ENCODE assay signal across 10 cellular contexts in the genomic region with DNA sequence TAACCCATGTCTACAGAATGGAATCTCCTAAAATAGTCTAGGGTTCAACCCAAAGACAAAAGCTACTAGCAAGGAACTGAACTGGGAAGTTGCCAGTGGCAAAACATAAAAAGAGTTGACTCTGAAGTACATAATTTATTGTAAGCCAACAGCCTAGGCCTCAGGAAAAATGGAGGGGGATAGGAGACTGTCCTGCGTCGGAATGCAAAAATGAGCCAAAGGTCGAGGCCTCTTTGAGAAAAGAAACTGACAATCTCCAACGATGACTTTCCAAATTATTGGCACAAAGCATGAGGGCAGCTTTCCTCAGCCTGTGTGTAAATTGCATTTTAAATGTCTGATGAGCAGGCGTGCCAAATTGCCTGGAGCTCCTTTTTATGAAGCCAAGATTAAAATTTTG. TPM values are rescaled to one million over a fixed set of nuclear protein-coding genes. Genes with fewer than 3 reads are reported as not detected.
DNase-seq lines count a peak whose midpoint lies in the region; ATAC-seq, FAIRE-seq and TF ChIP-seq lines count a peak whose summit lies in the region.
"Had no signal": no experiment of that assay in that cellular context is flagged by ENCODE, and none has a peak within 500 bp of the region (broad histone marks: within the 10 kb centered on the region; RNA-seq: fewer than 3 reads in every experiment).

No MANE protein-coding gene starts in this region.

- H3K36me3 ChIP-seq in GM23248 (ENCODE audit: low read depth): peaks cover under 1% of the 10 kb centered on the region; the same call in 1 of the 2 replicates
- H3K36me3 ChIP-seq in SK-N-MC (ENCODE audit: insufficient read depth, low read length): no peaks in the 10 kb centered on the region
- H3K36me3 ChIP-seq in skeletal muscle tissue (ENCODE audit: control insufficient read depth in 3 of 3, insufficient read depth in 3 of 3, low read length in 3 of 3): no peaks in the 10 kb centered on the region
- no peaks in the 10 kb centered on the region for H3K36me3 ChIP-seq in HepG2 (replicated peaks in 1 of 2; ENCODE audit: control insufficient read depth in 1 of 2, insufficient read depth in 2 of 2, low read length in 2 of 2)

- H3K9ac ChIP-seq in GM23248 (peak overlapping the region; percentile 97), SK-N-MC (ENCODE audit: insufficient read length) (no peak overlapping the region), skeletal muscle tissue (ENCODE audit: low read depth in 1 of 3, low read length in 3 of 3) (no peak overlapping the region), HepG2 (ENCODE audit: insufficient read depth, low read depth, low read length) (no peak overlapping the region)
- H3K9ac ChIP-seq: SK-N-SH had no signal

- ATAC-seq in foreskin keratinocyte: no peak
- no peak for ATAC-seq in HepG2
- ATAC-seq in HG02938 (IDR thresholded peaks at IDR 0.05; ENCODE audit: unreplicated experiment): no peak
- ATAC-seq in HG02852 (IDR thresholded peaks at IDR 0.05; ENCODE audit: unreplicated experiment): no peak

- H3K4me3 ChIP-seq in GM23248 (peak overlapping the region; percentile 98), SK-N-MC (peak overlapping the region; percentile 73), skeletal muscle tissue (ENCODE audit: low read length in 3 of 3) (peak overlapping the region in 2 of 3 donors; percentile 2 to 74), HepG2 (replicated peaks in 1 of 3; ENCODE audit: insufficient read depth in 1 of 3, low read depth in 2 of 3, low read length in 3 of 3) (no peak overlapping the region)

- no peak for FAIRE-seq in HepG2 (lab: Jason Lieb, UNC)

- H3K4me1 ChIP-seq in GM23248 (ENCODE audit: insufficient read depth) (peaks cover 53% of the 10 kb centered on the region), foreskin keratinocyte (peaks cover 8% of the 10 kb centered on the region), skeletal muscle tissue (ENCODE audit: control insufficient read depth in 3 of 3, insufficient read depth in 3 of 3, low read length in 3 of 3) (peaks cover 25 to 43% (median 34%) of the 10 kb centered on the region in 3 donors), HepG2 (ENCODE audit: insufficient read depth, low read length) (no peaks in the 10 kb centered on the region)

- TF ChIP-seq CTCF in foreskin keratinocyte (conservative IDR thresholded peaks at IDR 0.05) (no peak), HepG2 (CRISPR knock-in tag; IDR thresholded peaks at IDR 0.05) (no peak)

- H3K9me2 ChIP-seq in GM23248 (ENCODE audit: insufficient read depth): no peaks in the 10 kb centered on the region
- H3K9me2 ChIP-seq: SK-N-SH had no signal

- H4K20me1 ChIP-seq in GM23248 (ENCODE audit: insufficient read depth) (no peaks in the 10 kb centered on the region), HepG2 (ENCODE audit: insufficient read depth, low read length) (no peaks in the 10 kb centered on the region)

- WGBS in GM23248 (ENCODE audit: low coverage in 1 of 2, low lambda C conversion rate in 2 of 2, missing lambda C conversion rate in 2 of 2), 2 experiments: 2 to 3% methylated on average over 5 of the region's 5 CpGs
- WGBS in HepG2 (ENCODE audit: low lambda C conversion rate): 1% methylated on average over 5 of the region's 5 CpGs

- H3K79me2 ChIP-seq in GM23248 (ENCODE audit: insufficient read depth) (peaks cover 70% of the 10 kb centered on the region), HepG2 (ENCODE audit: insufficient read depth, low read length) (no peaks in the 10 kb centered on the region)

- no TSS peak for BruUV-seq in HepG2 (replicated peaks; lab: Mats Ljungman, UMichigan)

- H3F3A ChIP-seq in GM23248 (ENCODE audit: insufficient read depth): peaks cover 81% of the 10 kb centered on the region

- TF ChIP-seq EP300 in HepG2 (IDR thresholded peaks at IDR 0.05; ENCODE audit: low read depth in 2 of 2, low read length in 2 of 2) (no peak), HepG2 (CRISPR knock-in tag; IDR thresholded peaks at IDR 0.05; ENCODE audit: borderline replicate concordance) (no peak)

- in situ Hi-C loops in GM23248 (cut with MboI): loop anchor here (25.0 kb wide), 3 partner anchors 791 to 1466 kb away; no protein-coding TSS in a partner anchor
- in situ Hi-C loops in HepG2 (cut with HindIII; ENCODE audit: extremely low pct_ligation_motif_present, low pct_unique_long_range_greater_than_20kb): loop anchor here (10.0 to 25.0 kb wide), 6 partner anchors 449 to 1466 kb away; no protein-coding TSS in a partner anchor

- CTCF ChIA-PET in HepG2 (lab: Yijun Ruan, JAX; ENCODE audit: low intra/inter-chr PET ratio, low total read pairs): interaction anchor here (1.0 to 1.9 kb wide), 2 partner anchors 304 to 794 kb away, joined by 4 to 5 read pairs; no protein-coding TSS in a partner anchor

- H3K27me3 ChIP-seq in GM23248 (replicated peaks; ENCODE audit: insufficient read depth): no peaks in the 10 kb centered on the region
- no peaks in the 10 kb centered on the region for H3K27me3 ChIP-seq in foreskin keratinocyte
- peaks cover 32 to 59% (median 58%) of the 10 kb centered on the region in 3 donors for H3K27me3 ChIP-seq in skeletal muscle tissue (ENCODE audit: control insufficient read depth in 3 of 3, insufficient read depth in 3 of 3, low read length in 3 of 3)
- peaks cover 6 to 63% of the 10 kb centered on the region in 2 experiments; a peak in 4 of 5 replicates for H3K27me3 ChIP-seq in HepG2 (ENCODE audit: control insufficient read depth in 1 of 2, insufficient read depth in 2 of 2, low read length in 2 of 2)

- no peak for TF ChIP-seq POLR2A in HepG2 (IDR thresholded peaks at IDR 0.05; ENCODE audit: insufficient read depth in 1 of 2, low read depth in 2 of 2, low read length in 2 of 2)

- H2AFZ ChIP-seq in GM23248: 0 out of 2 replicates have a peak overlapping the region, but pooled peaks have one; percentile 24
- no peak overlapping the region for H2AFZ ChIP-seq in HepG2 (ENCODE audit: low read length)

- H3K27ac ChIP-seq in GM23248 (peak overlapping the region; percentile 89), SK-N-MC (no peak overlapping the region), foreskin keratinocyte (peak overlapping the region; percentile 48), skeletal muscle tissue (ENCODE audit: low read depth, low read length) (peak overlapping the region; percentile 70), HepG2 (ENCODE audit: extremely low read length, insufficient read depth, low read length) (no peak overlapping the region)

- H3K9me3 ChIP-seq in GM23248 (ENCODE audit: low read depth) (no peaks in the 10 kb centered on the region), SK-N-MC (ENCODE audit: low read depth, low read length) (no peaks in the 10 kb centered on the region), skeletal muscle tissue (ENCODE audit: control insufficient read depth in 3 of 3, low read length in 3 of 3) (no peaks in the 10 kb centered on the region), HepG2 (ENCODE audit: low read length) (no peaks in the 10 kb centered on the region)
- H3K9me3 ChIP-seq: SK-N-SH had no signal

- intact Hi-C loops in HepG2 (cut with micrococcal nuclease; ENCODE audit: unreplicated experiment): loop anchor here (1.0 to 10.0 kb wide), 5 partner anchors 138 to 1349 kb away; no protein-coding TSS in a partner anchor

- H3K4me2 ChIP-seq in GM23248 (ENCODE audit: unreplicated experiment) (peak overlapping the region; percentile 96), HepG2 (ENCODE audit: low read depth, low read length) (no peak overlapping the region)

- TF ChIP-seq RAD21 in HepG2 (CRISPR knock-in tag; IDR thresholded peaks at IDR 0.05): no peak

- peak; percentile 69 for DNase-seq in GM23248
- no peak for DNase-seq in SK-N-MC (ENCODE audit: low read depth, low spot score)
- DNase-seq in foreskin keratinocyte: peak in 1 of 2 donors; percentile 48
- DNase-seq in HepG2 (ENCODE audit: low spot score): no peak
- no peak for DNase-seq in DMS79 treated with DMSO at 0.1 percent for 48 hours (lab: John Stamatoyannopoulos, UW)

- POLR2A ChIA-PET in HepG2 (lab: Yijun Ruan, JAX): no interaction called here

RNA-seq across cellular contexts. Expression of a gene that starts 2.1 kb away (rescaled TPM):
- 1,033 and 1,064 TPM in 2 replicates for total RNA-seq in GM23248 (2014; rRNA removed; shearing (Covaris generic))
- polyA plus RNA-seq in GM23248 (2016; fragmentation: Nextera tagmentation; extraction: Ambion mirVana) (232 and 253 TPM in 2 replicates), foreskin keratinocyte (27.7 and 36.6 TPM in 2 replicates), HepG2 (2011; rRNA removed) (0.20 TPM in 1 of 2 replicates, not detected in the other)
- total RNA-seq in foreskin keratinocyte (108 and 119 TPM in 2 replicates), skeletal muscle tissue (474 TPM), HepG2 (2016; rRNA removed; fragmentation: Illumina TruSeq; extraction: Trizol) (0.02 TPM in 1 of 2 replicates, not detected in the other)
- total RNA-seq in HepG2 (2016; cell fraction: cytosol; rRNA removed; fragmentation: Illumina TruSeq; extraction: Trizol; ENCODE audit: low read depth): not detected in 2 replicates
- total RNA-seq in HepG2 (2016; cell fraction: insoluble cytoplasmic fraction; rRNA removed; fragmentation: Illumina TruSeq; extraction: Trizol): not detected in 2 replicates
- total RNA-seq in HepG2 (2016; cell fraction: membrane; rRNA removed; fragmentation: Illumina TruSeq; extraction: Trizol): not detected in 2 replicates
- 0.06 TPM in 1 of 2 replicates, not detected in the other for total RNA-seq in HepG2 (2016; cell fraction: nucleus; rRNA removed; fragmentation: Illumina TruSeq; extraction: Trizol)
- polyA plus RNA-seq in HepG2 (2011; cell fraction: cytosol; rRNA removed): 0.01 TPM in 1 of 2 replicates, not detected in the other
- polyA plus RNA-seq in HepG2 (2011; cell fraction: nucleus; rRNA removed): 0.07 TPM in 1 of 2 replicates, not detected in the other
- polyA plus RNA-seq in HepG2 (2012): 0.01 TPM in 1 of 2 replicates, not detected in the other
- not detected in 2 replicates for polyA plus RNA-seq in HepG2 (2016; cell fraction: cytosol; fragmentation: Illumina TruSeq; extraction: Trizol; ENCODE audit: low read depth)
- polyA plus RNA-seq in HepG2 (2016; cell fraction: insoluble cytoplasmic fraction; fragmentation: Illumina TruSeq; extraction: Trizol; ENCODE audit: low read depth): not detected in 2 replicates
- not detected in 2 replicates for polyA plus RNA-seq in HepG2 (2016; cell fraction: membrane; fragmentation: Illumina TruSeq; extraction: Trizol; ENCODE audit: low read depth)
- polyA plus RNA-seq in HepG2 (2016; cell fraction: nucleus; fragmentation: Illumina TruSeq; extraction: Trizol; ENCODE audit: insufficient read depth, low read depth): 0.12 TPM in 1 of 2 replicates, not detected in the other
- 328 TPM in 1 of 2 replicates, not detected in the other for polyA minus RNA-seq in HepG2 (2011; rRNA and poly(A)+ RNA removed; ENCODE audit: low replicate concordance)
- polyA minus RNA-seq in HepG2 (2011; cell fraction: cytosol; rRNA and poly(A)+ RNA removed): 0.79 and 2.3 TPM in 2 replicates
- 0.12 and 0.77 TPM in 2 replicates for polyA minus RNA-seq in HepG2 (2011; cell fraction: nucleus; rRNA and poly(A)+ RNA removed)
- total RNA-seq: activated CD8-positive, alpha-beta memory T cell treated with anti-CD3 and anti-CD28 coated beads for 36 hours had no signal

RNA-seq across cellular contexts. Expression of a gene that starts 39.9 kb away (rescaled TPM):
- total RNA-seq in GM23248 (2014; rRNA removed; shearing (Covaris generic)): 166 and 545 TPM in 2 replicates
- polyA plus RNA-seq in GM23248 (2016; fragmentation: Nextera tagmentation; extraction: Ambion mirVana): 666 and 696 TPM in 2 replicates
- 475 and 490 TPM in 2 replicates for total RNA-seq in foreskin keratinocyte
- 478 and 491 TPM in 2 replicates for polyA plus RNA-seq in foreskin keratinocyte
- 280 TPM for total RNA-seq in skeletal muscle tissue
- total RNA-seq in HepG2 (2016; rRNA removed; fragmentation: Illumina TruSeq; extraction: Trizol): 481 and 556 TPM in 2 replicates
- 280 and 328 TPM in 2 replicates for total RNA-seq in HepG2 (2016; cell fraction: cytosol; rRNA removed; fragmentation: Illumina TruSeq; extraction: Trizol; ENCODE audit: low read depth)
- total RNA-seq in HepG2 (2016; cell fraction: insoluble cytoplasmic fraction; rRNA removed; fragmentation: Illumina TruSeq; extraction: Trizol): 517 and 605 TPM in 2 replicates
- total RNA-seq in HepG2 (2016; cell fraction: membrane; rRNA removed; fragmentation: Illumina TruSeq; extraction: Trizol): 294 and 325 TPM in 2 replicates
- total RNA-seq in HepG2 (2016; cell fraction: nucleus; rRNA removed; fragmentation: Illumina TruSeq; extraction: Trizol): 231 and 261 TPM in 2 replicates
- 311 and 407 TPM in 2 replicates for polyA plus RNA-seq in HepG2 (2011; rRNA removed)
- polyA plus RNA-seq in HepG2 (2011; cell fraction: cytosol; rRNA removed): 137 and 186 TPM in 2 replicates
- 59.1 and 61.9 TPM in 2 replicates for polyA plus RNA-seq in HepG2 (2011; cell fraction: nucleus; rRNA removed)
- polyA plus RNA-seq in HepG2 (2012): 241 and 395 TPM in 2 replicates
- polyA plus RNA-seq in HepG2 (2016; cell fraction: cytosol; fragmentation: Illumina TruSeq; extraction: Trizol; ENCODE audit: low read depth): 218 and 256 TPM in 2 replicates
- 311 and 334 TPM in 2 replicates for polyA plus RNA-seq in HepG2 (2016; cell fraction: insoluble cytoplasmic fraction; fragmentation: Illumina TruSeq; extraction: Trizol; ENCODE audit: low read depth)
- 165 and 228 TPM in 2 replicates for polyA plus RNA-seq in HepG2 (2016; cell fraction: membrane; fragmentation: Illumina TruSeq; extraction: Trizol; ENCODE audit: low read depth)
- 278 and 326 TPM in 2 replicates for polyA plus RNA-seq in HepG2 (2016; cell fraction: nucleus; fragmentation: Illumina TruSeq; extraction: Trizol; ENCODE audit: insufficient read depth, low read depth)
- 63.3 and 108 TPM in 2 replicates for polyA minus RNA-seq in HepG2 (2011; rRNA and poly(A)+ RNA removed; ENCODE audit: low replicate concordance)
- polyA minus RNA-seq in HepG2 (2011; cell fraction: cytosol; rRNA and poly(A)+ RNA removed): 36.2 and 38.6 TPM in 2 replicates
- polyA minus RNA-seq in HepG2 (2011; cell fraction: nucleus; rRNA and poly(A)+ RNA removed): 17.8 and 18.6 TPM in 2 replicates

Comparison
In these comparisons a context has a peak if more than half of its experiments do, and no peak if none do; other contexts are left out.
1. H3K27ac ChIP-seq: peak in GM23248 (single experiment), foreskin keratinocyte (single experiment) and skeletal muscle tissue (single experiment); none in SK-N-MC (single experiment) and HepG2 (single experiment).
2. H3K4me3 ChIP-seq: peak in GM23248 (single experiment), SK-N-MC (single experiment) and skeletal muscle tissue (2 of 3); none in HepG2 (0 of 3).
3. RNA of a gene that starts 2.1 kb away (total RNA-seq): 1,033 to 1,064 TPM in GM23248, 474 TPM in skeletal muscle tissue (single experiment) and 108 to 119 TPM in foreskin keratinocyte; 0.02 to 0.06 TPM in HepG2; every median in the first group is over 100 times any median in the second.